In genomic region chr10:124705817-124706461, GRCh38 we compare ENCODE assay signal across 11 cellular contexts. TPM values are rescaled to one million over a fixed set of nuclear protein-coding genes. Genes with fewer than 3 reads are reported as not detected.
DNase-seq lines count a peak whose midpoint lies in the region; ATAC-seq and TF ChIP-seq lines count a peak whose summit lies in the region.
"Had no signal": no experiment of that assay in that cellular context is flagged by ENCODE, and none has a peak within 500 bp of the region (broad histone marks: within the 10 kb centered on the region; RNA-seq: fewer than 3 reads in every experiment).

No MANE protein-coding gene starts in this region.

- intact Hi-C loops in heart left ventricle (cut with DNase I) (loop anchor here in 5 of 10 donors (2.0 to 10.0 kb wide), 4 partner anchors 17 to 61 kb away; partner anchors contain the start of gene FAM53B (in 4 of the 5)), Right ventricle myocardium superior (cut with DNase I) (loop anchor here (2.0 kb wide), 1 partner anchor 37 kb away; no protein-coding TSS in a partner anchor), vagina (cut with DNase I) (no loop called here), lower leg skin (cut with DNase I; ENCODE audit: low total_unique reads) (no loop called here)

- WGBS in heart left ventricle, 4 donors = 64 to 73% (median 69%) methylated on average over 10 to 12 of the region's 12 CpGs
- WGBS in lower leg skin, 2 donors = 80 to 88% methylated on average over 7 to 11 of the region's 12 CpGs

- DNase-seq in heart left ventricle (peak in 1 of 5 donors; percentile 20), Right ventricle myocardium superior (no peak), naive B cell (no peak), vagina (ENCODE audit: extremely low spot score in 2 of 2) (no peak), lower leg skin (ENCODE audit: low spot score in 2 of 2) (no peak)
- DNase-seq in central memory CD8-positive, alpha-beta T cell (ENCODE audit: low spot score in 2 of 2) = no peak
- DNase-seq: AML-193, GM23248 had no signal

- H3K4me3 Mint-ChIP-seq in central memory CD8-positive, alpha-beta T cell = peak overlapping the region; percentile 65
- peak overlapping the region in 2 of 8 donors; percentile 39 to 59 for H3K4me3 Mint-ChIP-seq in naive B cell

- H3K27me3 ChIP-seq in heart left ventricle (no peaks in the 10 kb centered on the region), vagina (no peaks in the 10 kb centered on the region)

- TF ChIP-seq CTCF in heart left ventricle (IDR thresholded peaks at IDR 0.05) (peak in 8 of 12 donors; percentile 10 to 51 (median 24)), vagina (IDR thresholded peaks at IDR 0.05) (no peak), lower leg skin (IDR thresholded peaks at IDR 0.05) (no peak)

- H3K27ac ChIP-seq in heart left ventricle = peak overlapping the region; percentile 10 to 97 (median 93)
- peak overlapping the region; percentile 81 for H3K27ac ChIP-seq in vagina
- H3K27ac ChIP-seq: GM23248, SK-N-MC had no signal

- no peak overlapping the region for H3K4me3 ChIP-seq in heart left ventricle
- no peak overlapping the region for H3K4me3 ChIP-seq in vagina
- H3K4me3 ChIP-seq in lower leg skin (ENCODE audit: low read depth, poor library complexity, severe bottlenecking) = no peak overlapping the region
- H3K4me3 ChIP-seq: GM23248, SK-N-MC had no signal

- peaks cover 0 to 30% (median 0%) of the 10 kb centered on the region in 9 donors for H3K36me3 ChIP-seq in heart left ventricle
- peaks cover 0 to 15% of the 10 kb centered on the region in 2 donors for H3K36me3 ChIP-seq in vagina

- peaks cover 96% of the 10 kb centered on the region for H3K4me1 Mint-ChIP-seq in central memory CD8-positive, alpha-beta T cell
- H3K4me1 Mint-ChIP-seq in naive B cell = peaks cover 86 to 96% (median 92%) of the 10 kb centered on the region in 3 donors

- H3K9me3 ChIP-seq in heart left ventricle = no peaks in the 10 kb centered on the region
- no peaks in the 10 kb centered on the region for H3K9me3 ChIP-seq in vagina

- H3K4me1 ChIP-seq in heart left ventricle (peaks cover 45 to 100% (median 100%) of the 10 kb centered on the region in 12 donors), vagina (peaks cover 100% of the 10 kb centered on the region)

- H3K27ac Mint-ChIP-seq in central memory CD8-positive, alpha-beta T cell (ENCODE audit: low read depth) = peak overlapping the region; percentile 97
- peak overlapping the region; percentile 44 to 94 (median 90) for H3K27ac Mint-ChIP-seq in naive B cell

- no peaks in the 10 kb centered on the region for H3K9me3 Mint-ChIP-seq in central memory CD8-positive, alpha-beta T cell
- no peaks in the 10 kb centered on the region for H3K9me3 Mint-ChIP-seq in naive B cell

- no peak for TF ChIP-seq POLR2A in heart left ventricle (IDR thresholded peaks at IDR 0.05)
- TF ChIP-seq POLR2A in vagina (IDR thresholded peaks at IDR 0.05) = no peak
- TF ChIP-seq POLR2A in lower leg skin (IDR thresholded peaks at IDR 0.05) = no peak

- no peaks in the 10 kb centered on the region for H3K27me3 Mint-ChIP-seq in central memory CD8-positive, alpha-beta T cell
- no peaks in the 10 kb centered on the region for H3K27me3 Mint-ChIP-seq in naive B cell

- peaks cover 29% of the 10 kb centered on the region for H3K36me3 Mint-ChIP-seq in central memory CD8-positive, alpha-beta T cell (ENCODE audit: insufficient read depth)
- peaks cover 3 to 38% of the 10 kb centered on the region in 2 donors for H3K36me3 Mint-ChIP-seq in naive B cell

- no peak for ATAC-seq in heart left ventricle
- no peak for ATAC-seq in Right ventricle myocardium superior (ENCODE audit: poor library complexity)
- ATAC-seq in central memory CD8-positive, alpha-beta T cell (replicated peaks; ENCODE audit: extremely low read depth, poor library complexity, severe bottlenecking) = no peak
- ATAC-seq in naive B cell (ENCODE audit: low read depth in 2 of 2) = no peak
- ATAC-seq in HG02610 (IDR thresholded peaks at IDR 0.05; ENCODE audit: unreplicated experiment) = no peak
- no peak for ATAC-seq in HG03196 (IDR thresholded peaks at IDR 0.05; ENCODE audit: unreplicated experiment)

RNA-seq across cellular contexts. Expression of gene FAM53B, which starts 38.2 kb away (rescaled TPM):
- 10 to 100 TPM; 30.2 to 57.7 (median 36.3) TPM for total RNA-seq in heart left ventricle
- polyA plus RNA-seq in heart left ventricle = 10 to 100 TPM; 23.7 to 25.6 TPM
- total RNA-seq in Right ventricle myocardium superior = 38.1 TPM
- 100 to 1,000 TPM in 1 of 6 donors, 10 to 100 TPM in 5; 19.6 to 141 (median 31.5) TPM for polyA plus RNA-seq in naive B cell (ENCODE audit: low read depth in 6 of 6)
- 35.1 TPM for total RNA-seq in vagina
- 10 to 100 TPM; 41.5 to 69.1 (median 58.2) TPM for total RNA-seq in lower leg skin

Comparison
In these comparisons a context has a peak if more than half of its experiments do, and no peak if none do; other contexts are left out.
1. CTCF ChIP-seq: peak in heart left ventricle (8 of 12); none in vagina (0 of 3) and lower leg skin (0 of 3).